In genomic region chrX:150543230-150544155, GRCh38 we compare ENCODE assay signal across 12 cellular contexts. TPM values are rescaled to one million over a fixed set of nuclear protein-coding genes. Genes with fewer than 3 reads are reported as not detected.
DNase-seq lines count a peak whose midpoint lies in the region; ATAC-seq, FAIRE-seq and TF ChIP-seq lines count a peak whose summit lies in the region.
"Had no signal": no experiment of that assay in that cellular context is flagged by ENCODE, and none has a peak within 500 bp of the region (broad histone marks: within the 10 kb centered on the region; RNA-seq: fewer than 3 reads in every experiment).

No MANE protein-coding gene starts in this region.

- H3K4me3 ChIP-seq in small intestine (ENCODE audit: low read depth in 1 of 2, low read length in 2 of 2) = no peak overlapping the region
- H3K4me3 ChIP-seq: esophagus muscularis mucosa had no signal

- intact Hi-C loops in natural killer cell (cut with micrococcal nuclease) = no loop called here
- intact Hi-C loops in activated CD4-positive, alpha-beta T cell treated with anti-CD3 and anti-CD28 coated beads, Interleukin-2, amount 10 ng/mL, durations not matched to agents 24 days and 14 days (cut with micrococcal nuclease) = no loop called here

- H3K4me1 ChIP-seq in small intestine (ENCODE audit: control insufficient read depth in 2 of 2, insufficient read depth in 1 of 2, low read depth in 1 of 2, low read length in 1 of 2) = no peaks in the 10 kb centered on the region

- TF ChIP-seq CTCF in natural killer cell (IDR thresholded peaks at IDR 0.05) = no peak

- no peak overlapping the region for H3K27ac Mint-ChIP-seq in natural killer cell
- H3K27ac Mint-ChIP-seq in activated CD4-positive, alpha-beta T cell treated with anti-CD3 and anti-CD28 coated beads, Interleukin-2, amount 10 ng/mL, durations not matched to agents 24 days and 14 days = no peak overlapping the region

- H3K36me3 Mint-ChIP-seq in natural killer cell = no peaks in the 10 kb centered on the region
- H3K36me3 Mint-ChIP-seq in activated CD4-positive, alpha-beta T cell treated with anti-CD3 and anti-CD28 coated beads, Interleukin-2, amount 10 ng/mL, durations not matched to agents 24 days and 14 days (ENCODE audit: low read depth) = no peaks in the 10 kb centered on the region

- no peaks in the 10 kb centered on the region for H3K9me3 Mint-ChIP-seq in natural killer cell
- H3K9me3 Mint-ChIP-seq in activated CD4-positive, alpha-beta T cell treated with anti-CD3 and anti-CD28 coated beads, Interleukin-2, amount 10 ng/mL, durations not matched to agents 24 days and 14 days = no peaks in the 10 kb centered on the region

- DNase-seq in natural killer cell (no peak), ACHN (no peak), amniotic stem cell (lab: John Stamatoyannopoulos, UW) (no peak), small intestine (no peak)
- no peak for DNase-seq in activated CD4-positive, alpha-beta T cell treated with anti-CD3 and anti-CD28 coated beads, Interleukin-2, amount 10 ng/mL, durations not matched to agents 24 days and 14 days
- DNase-seq: activated CD4-positive, alpha-beta T cell treated with anti-CD3 and anti-CD28 coated beads, Interleukin-2, amount 50 U/mL, for 1 hour; NCI-H1694 treated with DMSO at 0.1 percent for 48 hours; Right ventricle myocardium superior had no signal

- no peaks in the 10 kb centered on the region for H3K9me3 ChIP-seq in small intestine (ENCODE audit: control insufficient read depth, low read depth)
- H3K9me3 ChIP-seq: esophagus muscularis mucosa had no signal

- WGBS in small intestine, 3 donors = 81 to 92% (median 86%) methylated on average over 12 to 13 of the region's 13 CpGs

- ATAC-seq in GM18520 (IDR thresholded peaks at IDR 0.05; ENCODE audit: unreplicated experiment) = peak; percentile 50
- peak; percentile 34 for ATAC-seq in GM21576 (IDR thresholded peaks at IDR 0.05; ENCODE audit: unreplicated experiment)
- peak; percentile 62 for ATAC-seq in HG03196 (IDR thresholded peaks at IDR 0.05; ENCODE audit: unreplicated experiment)
- peak in 2 of 3 donors; percentile 11 to 21 for ATAC-seq in natural killer cell

- no peak overlapping the region for H3K27ac ChIP-seq in small intestine (ENCODE audit: low read depth in 1 of 2, low read length in 1 of 2)
- H3K27ac ChIP-seq: esophagus muscularis mucosa had no signal

- no peak for FAIRE-seq in small intestine (lab: Jason Lieb, UNC)

- H3K27me3 Mint-ChIP-seq in natural killer cell (ENCODE audit: low read depth in 2 of 2) = peaks cover 0 to 8% of the 10 kb centered on the region in 2 donors
- H3K27me3 Mint-ChIP-seq in activated CD4-positive, alpha-beta T cell treated with anti-CD3 and anti-CD28 coated beads, Interleukin-2, amount 10 ng/mL, durations not matched to agents 24 days and 14 days = no peaks in the 10 kb centered on the region

- in situ Hi-C loops in ACHN (cut with HindIII; ENCODE audit: low pct_ligation_motif_present, low pct_unique_long_range_greater_than_20kb, low sequenced_read_pairs) = no loop called here

- no peaks in the 10 kb centered on the region for H3K27me3 ChIP-seq in small intestine (ENCODE audit: control insufficient read depth in 2 of 2, insufficient read depth in 2 of 2, low read length in 2 of 2)
- H3K27me3 ChIP-seq: esophagus muscularis mucosa had no signal

- H3K4me3 Mint-ChIP-seq in natural killer cell = no peak overlapping the region
- no peak overlapping the region for H3K4me3 Mint-ChIP-seq in activated CD4-positive, alpha-beta T cell treated with anti-CD3 and anti-CD28 coated beads, Interleukin-2, amount 10 ng/mL, durations not matched to agents 24 days and 14 days

- peaks cover 16 to 29% of the 10 kb centered on the region in 2 donors for H3K4me1 Mint-ChIP-seq in natural killer cell
- peaks cover 16% of the 10 kb centered on the region for H3K4me1 Mint-ChIP-seq in activated CD4-positive, alpha-beta T cell treated with anti-CD3 and anti-CD28 coated beads, Interleukin-2, amount 10 ng/mL, durations not matched to agents 24 days and 14 days

- no peaks in the 10 kb centered on the region for H3K36me3 ChIP-seq in small intestine (ENCODE audit: control insufficient read depth in 2 of 2, insufficient read depth in 2 of 2, low read length in 2 of 2)
- H3K36me3 ChIP-seq: esophagus muscularis mucosa had no signal

RNA-seq across cellular contexts. Expression of gene MTM1, which starts 24.9 kb away (rescaled TPM):
- total RNA-seq in natural killer cell = 10 to 100 TPM in 1 of 3 donors, 1 to 10 TPM in 2; 4.8 to 16.6 (median 6.1) TPM
- total RNA-seq in activated CD4-positive, alpha-beta T cell treated with anti-CD3 and anti-CD28 coated beads, Interleukin-2, amount 10 ng/mL, durations not matched to agents 24 days and 14 days = 18.2 and 23.7 TPM in 2 replicates
- polyA plus RNA-seq in small intestine = 10 to 100 TPM in 2 of 3 donors, 1 to 10 TPM in 1; 7.1 to 13.2 (median 10.5) TPM
